In the genomic region with DNA sequence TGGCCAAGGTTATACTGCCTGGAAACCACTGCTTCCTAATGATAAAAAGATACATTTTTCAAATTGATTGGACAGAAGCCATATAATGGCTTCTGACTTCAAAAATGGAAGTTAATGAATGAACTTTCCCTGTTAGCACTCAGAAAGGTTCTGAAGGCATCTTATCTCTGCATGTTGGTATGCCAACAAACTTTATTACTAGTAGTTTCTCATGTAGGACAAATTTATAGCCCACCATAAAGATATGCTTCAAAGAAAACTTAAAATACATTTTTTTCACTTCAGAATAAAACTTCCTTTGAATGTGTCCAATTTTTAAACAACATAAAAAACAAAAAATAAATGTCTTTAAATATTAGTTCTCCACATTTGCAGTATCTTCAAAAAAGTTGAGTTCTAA, we compare ENCODE assay signal across 22 cellular contexts. TPM values are rescaled to one million over a fixed set of nuclear protein-coding genes. Genes with fewer than 3 reads are reported as not detected.
A peak's percentile ranks its signal among the peaks of the same experiment; 100 is the strongest.
DNase-seq lines count a peak whose midpoint lies in the region; FAIRE-seq lines count a peak whose summit lies in the region.
"Had no signal": no experiment of that assay in that cellular context is flagged by ENCODE, and none has a peak within 500 bp of the region (broad histone marks: within the 10 kb centered on the region; RNA-seq: fewer than 3 reads in every experiment).

No MANE protein-coding gene starts in this region.

- H3K27ac Mint-ChIP-seq in activated naive CD4-positive, alpha-beta T cell treated with anti-CD3 and anti-CD28 coated beads, Interleukin-2, amount 50 U/mL, for 24 hours, result peak overlapping the region; percentile 93
- H3K27ac Mint-ChIP-seq in activated naive CD8-positive, alpha-beta T cell, result peak overlapping the region; percentile 85

- peak overlapping the region; percentile 75 for H3K27ac ChIP-seq in substantia nigra (ENCODE audit: low read depth, low read length, poor library complexity, severe bottlenecking)
- H3K27ac ChIP-seq: GM23248, HL-60 had no signal

- peaks cover 36% of the 10 kb centered on the region for H3K36me3 Mint-ChIP-seq in activated naive CD4-positive, alpha-beta T cell treated with anti-CD3 and anti-CD28 coated beads, Interleukin-2, amount 50 U/mL, for 24 hours
- H3K36me3 Mint-ChIP-seq in activated naive CD8-positive, alpha-beta T cell, result peaks cover 36% of the 10 kb centered on the region

- no peaks in the 10 kb centered on the region for H3K9me3 Mint-ChIP-seq in activated naive CD4-positive, alpha-beta T cell treated with anti-CD3 and anti-CD28 coated beads, Interleukin-2, amount 50 U/mL, for 24 hours
- H3K9me3 Mint-ChIP-seq in activated naive CD8-positive, alpha-beta T cell (ENCODE audit: low read depth), result no peaks in the 10 kb centered on the region
- H3K9me3 Mint-ChIP-seq: CD8-positive, alpha-beta memory T cell had no signal

- DNase-seq in activated naive CD4-positive, alpha-beta T cell treated with anti-CD3 and anti-CD28 coated beads, Interleukin-2, amount 50 U/mL, for 16 hours, result no peak
- no peak for DNase-seq in frontal cortex (ENCODE audit: low spot score in 2 of 2)
- no peak for DNase-seq in substantia nigra (lab: John Stamatoyannopoulos, UW)
- no peak for DNase-seq in NCI-H510A treated with DMSO at 0.1 percent for 48 hours (lab: John Stamatoyannopoulos, UW)
- no peak for DNase-seq in NAMALWA (ENCODE audit: low spot score)
- DNase-seq: CD8-positive, alpha-beta memory T cell; DMS53; EL; GM23248; HCEC 1CT; IMR-90; NCI-H1092; NCI-H1436 treated with DMSO at 0.1 percent for 48 hours; NCI-H2029; NCI-H2171 treated with DMSO at 0.1 percent for 48 hours; NCI-H446 treated with DMSO at 0.1 percent for 48 hours; NK-92 treated with Interleukin-12 subunit alpha and Interleukin-12 subunit beta, amount 100 ng/mL, for 24 hours; Right ventricle myocardium superior had no signal

- peak overlapping the region; percentile 13 for H3K4me3 Mint-ChIP-seq in activated naive CD4-positive, alpha-beta T cell treated with anti-CD3 and anti-CD28 coated beads, Interleukin-2, amount 50 U/mL, for 24 hours
- peak overlapping the region; percentile 44 for H3K4me3 Mint-ChIP-seq in activated naive CD8-positive, alpha-beta T cell

- FAIRE-seq in frontal cortex (lab: Jason Lieb, UNC), result peak; percentile 61
- FAIRE-seq: RCC 7860 had no signal

- peaks cover 84% of the 10 kb centered on the region for H3K4me1 Mint-ChIP-seq in activated naive CD4-positive, alpha-beta T cell treated with anti-CD3 and anti-CD28 coated beads, Interleukin-2, amount 50 U/mL, for 24 hours
- peaks cover 89% of the 10 kb centered on the region for H3K4me1 Mint-ChIP-seq in activated naive CD8-positive, alpha-beta T cell (ENCODE audit: low read depth)

- H3K27me3 Mint-ChIP-seq in activated naive CD4-positive, alpha-beta T cell treated with anti-CD3 and anti-CD28 coated beads, Interleukin-2, amount 50 U/mL, for 24 hours, result no peaks in the 10 kb centered on the region
- H3K27me3 Mint-ChIP-seq in activated naive CD8-positive, alpha-beta T cell, result no peaks in the 10 kb centered on the region
- H3K27me3 Mint-ChIP-seq: CD8-positive, alpha-beta memory T cell had no signal

RNA-seq across cellular contexts. Expression of gene DOCK10, which starts 10.0 kb away (rescaled TPM):
- total RNA-seq in frontal cortex, result 10.2 TPM
